Comparison of ENCODE assay signal across 19 cellular contexts in genomic region chr7:67602246-67602645, GRCh38.
A peak's percentile ranks its signal among the peaks of the same experiment; 100 is the strongest.
DNase-seq lines count a peak whose midpoint lies in the region; ATAC-seq, FAIRE-seq and TF ChIP-seq lines count a peak whose summit lies in the region.
"Had no signal": no experiment of that assay in that cellular context is flagged by ENCODE, and none has a peak within 500 bp of the region (broad histone marks: within the 10 kb centered on the region; RNA-seq: fewer than 3 reads in every experiment).

No MANE protein-coding gene starts in this region.

- TF ChIP-seq RAD21 in HepG2 (CRISPR knock-in tag; IDR thresholded peaks at IDR 0.05): no peak
- no peak for TF ChIP-seq RAD21 in H1 (IDR thresholded peaks at IDR 0.05 in 1 of 2, conservative IDR thresholded peaks at IDR 0.05 in 1 of 2; ENCODE audit: low read depth in 2 of 2, low read length in 2 of 2)

- WGBS in HepG2 (ENCODE audit: low lambda C conversion rate): 68% methylated on average over 9 of the region's 9 CpGs
- WGBS in right lobe of liver (ENCODE audit: insufficient coverage, low coverage, low lambda C conversion rate, missing lambda C conversion rate): 69% methylated on average over 9 of the region's 9 CpGs
- WGBS in H1 (ENCODE audit: extremely low coverage in 1 of 2, insufficient coverage in 1 of 2, insufficient read length in 1 of 2, insufficient replicate concordance in 2 of 2, low coverage in 1 of 2, low lambda C conversion rate in 2 of 2, missing lambda C conversion rate in 1 of 2), 2 experiments: 99% methylated on average over 9 of the region's 9 CpGs; no CpG with 5 or more reads in 1 of the 2 experiments
- WGBS in neuronal stem cell (ENCODE audit: extremely low coverage in 2 of 2, insufficient read length in 2 of 2, insufficient replicate concordance in 1 of 2), 2 donors: no CpG with 5 or more reads among the region's 9 CpGs

- H3K4ac ChIP-seq in H1 (replicated peaks; ENCODE audit: insufficient read length, low read depth, low read length) (no peak overlapping the region), neuronal stem cell (ENCODE audit: low read length) (no peak overlapping the region)

- TF ChIP-seq POLR2A in HepG2 (IDR thresholded peaks at IDR 0.05; ENCODE audit: insufficient read depth in 1 of 2, low read depth in 2 of 2, low read length in 2 of 2) (no peak), right lobe of liver (IDR thresholded peaks at IDR 0.05) (no peak), H1 (IDR thresholded peaks at IDR 0.05; ENCODE audit: control extremely low read depth in 1 of 2, low read depth in 2 of 2, low read length in 2 of 2) (no peak)

- H3K23me2 ChIP-seq in H1 (ENCODE audit: low read depth, low read length): no peaks in the 10 kb centered on the region

- in situ Hi-C loops in HepG2 (cut with HindIII; ENCODE audit: extremely low pct_ligation_motif_present, low pct_unique_long_range_greater_than_20kb): no loop called here

- H2BK15ac ChIP-seq in H1 (ENCODE audit: low read length) (no peak overlapping the region), neuronal stem cell (ENCODE audit: low read length) (no peak overlapping the region)

- H3K27me3 ChIP-seq in HepG2 (ENCODE audit: control insufficient read depth in 1 of 2, insufficient read depth in 2 of 2, low read length in 2 of 2) (no peaks in the 10 kb centered on the region), right lobe of liver (no peaks in the 10 kb centered on the region), H1 (replicated peaks in 1 of 4; ENCODE audit: control insufficient read depth in 3 of 4, extremely low read depth in 1 of 4, insufficient read depth in 3 of 4, low read length in 3 of 4) (no peaks in the 10 kb centered on the region), neuronal stem cell (ENCODE audit: control insufficient read depth in 3 of 3, insufficient read depth in 3 of 3, low read depth in 1 of 3, low read length in 3 of 3) (no peaks in the 10 kb centered on the region)
- no peaks in the 10 kb centered on the region for H3K27me3 ChIP-seq in BLaER1 treated with 17β-estradiol and CSF1 and Interleukin-3, amounts not matched to agents 10 nM and 100 nM

- H3K23ac ChIP-seq in H1 (ENCODE audit: insufficient read length) (no peak overlapping the region), neuronal stem cell (ENCODE audit: low read depth, low read length, poor library complexity) (no peak overlapping the region)

- BruUV-seq in HepG2 (replicated peaks; lab: Mats Ljungman, UMichigan): no TSS peak

- FAIRE-seq in HepG2 (lab: Jason Lieb, UNC) (no peak), H1 (lab: Jason Lieb, UNC) (no peak)
- FAIRE-seq: A204.1, GM12892 had no signal

- ATAC-seq in HepG2 (no peak), right lobe of liver (no peak)

- H3K79me1 ChIP-seq in H1 (ENCODE audit: low read depth, low read length): no peaks in the 10 kb centered on the region
- H3K79me1 ChIP-seq in neuronal stem cell (ENCODE audit: low read depth, low read length): no peaks in the 10 kb centered on the region

- H3K18ac ChIP-seq in H1 (ENCODE audit: extremely low read depth, low read length) (no peak overlapping the region), neuronal stem cell (ENCODE audit: low read length) (peak overlapping the region; percentile 16)

- H2BK120ac ChIP-seq in H1 (replicated peaks; ENCODE audit: low read depth, low read length) (no peak overlapping the region), neuronal stem cell (ENCODE audit: low read depth, low read length) (no peak overlapping the region)

- no peak overlapping the region for H3K56ac ChIP-seq in H1 (replicated peaks; ENCODE audit: insufficient read length, low read depth, low read length)

- peaks cover 10% of the 10 kb centered on the region for H3K9me3 ChIP-seq in HepG2 (ENCODE audit: low read length)
- H3K9me3 ChIP-seq in right lobe of liver: no peaks in the 10 kb centered on the region
- H3K9me3 ChIP-seq in BLaER1 treated with 17β-estradiol and CSF1 and Interleukin-3, amounts not matched to agents 10 nM and 100 nM (replicated peaks in 1 of 11): peaks cover 8 to 34% (median 22%) of the 10 kb centered on the region in 11 experiments; a peak in 21 of 22 replicates
- H3K9me3 ChIP-seq in H1 (ENCODE audit: insufficient read depth in 2 of 2, low read depth in 1 of 2, low read length in 1 of 2): 0 out of 4 replicates have a peak, but pooled peaks cover 0 to 3% of the 10 kb centered on the region in 2 experiments
- peaks cover 0 to 6% of the 10 kb centered on the region in 2 donors for H3K9me3 ChIP-seq in neuronal stem cell (replicated peaks in 1 of 2; ENCODE audit: control insufficient read depth in 2 of 2, insufficient read depth in 1 of 2, low read depth in 1 of 2, low read length in 2 of 2)

- H4K8ac ChIP-seq in H1 (ENCODE audit: extremely low read depth, insufficient read depth, low read length) (no peak overlapping the region), neuronal stem cell (ENCODE audit: low read depth, low read length) (no peak overlapping the region)

- no peaks in the 10 kb centered on the region for H3K79me2 ChIP-seq in HepG2 (ENCODE audit: insufficient read depth, low read length)
- no peaks in the 10 kb centered on the region for H3K79me2 ChIP-seq in H1 (ENCODE audit: control insufficient read depth in 1 of 2, insufficient read depth in 2 of 2, low read length in 2 of 2)

- H3K9ac ChIP-seq in HepG2 (ENCODE audit: insufficient read depth, low read depth, low read length): no peak overlapping the region
- no peak overlapping the region for H3K9ac ChIP-seq in BLaER1 treated with 17β-estradiol and CSF1 and Interleukin-3, amounts not matched to agents 10 nM and 100 nM
- no peak overlapping the region for H3K9ac ChIP-seq in H1 (replicated peaks in 1 of 4; ENCODE audit: extremely low read depth in 1 of 4, low read depth in 3 of 4, low read length in 3 of 4)
- H3K9ac ChIP-seq in neuronal stem cell (ENCODE audit: low read depth, low read length, poor library complexity): no peak overlapping the region

- H4K20me1 ChIP-seq in HepG2 (ENCODE audit: insufficient read depth, low read length) (no peaks in the 10 kb centered on the region), H1 (replicated peaks in 1 of 2; ENCODE audit: control insufficient read depth in 1 of 2, insufficient read depth in 2 of 2, low read length in 2 of 2) (no peaks in the 10 kb centered on the region)
- no peaks in the 10 kb centered on the region for H4K20me1 ChIP-seq in BLaER1 treated with 17β-estradiol and CSF1 and Interleukin-3, amounts not matched to agents 10 nM and 100 nM

- H3K4me3 ChIP-seq in HepG2 (replicated peaks in 1 of 3; ENCODE audit: insufficient read depth in 1 of 3, low read depth in 2 of 3, low read length in 3 of 3) (no peak overlapping the region), right lobe of liver (no peak overlapping the region), H1 (ENCODE audit: extremely low read depth in 1 of 4, insufficient read depth in 2 of 4, low read depth in 3 of 4, low read length in 4 of 4) (no peak overlapping the region), neuronal stem cell (ENCODE audit: low read length in 2 of 2) (no peak overlapping the region)
- H3K4me3 ChIP-seq in BLaER1 treated with 17β-estradiol and CSF1 and Interleukin-3, amounts not matched to agents 10 nM and 100 nM: no peak overlapping the region

- H2AK5ac ChIP-seq in H1 (ENCODE audit: low read depth, low read length) (no peak overlapping the region), neuronal stem cell (ENCODE audit: low read depth, low read length) (no peak overlapping the region)

- H3K14ac ChIP-seq in H1 (ENCODE audit: insufficient read length) (no peak overlapping the region), neuronal stem cell (ENCODE audit: low read length) (no peak overlapping the region)

- H3K4me1 ChIP-seq in HepG2 (ENCODE audit: insufficient read depth, low read length): no peaks in the 10 kb centered on the region
- no peaks in the 10 kb centered on the region for H3K4me1 ChIP-seq in right lobe of liver
- peaks cover 0 to 18% (median 3%) of the 10 kb centered on the region in 10 experiments; a peak in 9 of 20 replicates for H3K4me1 ChIP-seq in BLaER1 treated with 17β-estradiol and CSF1 and Interleukin-3, amounts not matched to agents 10 nM and 100 nM
- H3K4me1 ChIP-seq in H1 (replicated peaks in 1 of 4; ENCODE audit: control insufficient read depth in 3 of 4, insufficient read depth in 4 of 4, low read length in 3 of 4): no peaks in the 10 kb centered on the region
- H3K4me1 ChIP-seq in neuronal stem cell (ENCODE audit: control insufficient read depth in 2 of 2, insufficient read depth in 1 of 2, low read depth in 1 of 2, low read length in 2 of 2): peaks cover 0 to 1% of the 10 kb centered on the region in 2 donors

- H4K5ac ChIP-seq in H1 (ENCODE audit: insufficient read length, low read depth, low read length): no peak overlapping the region

- intact Hi-C loops in HepG2 (cut with micrococcal nuclease; ENCODE audit: unreplicated experiment) (no loop called here), right lobe of liver (cut with DNase I) (no loop called here)

- H3K36me3 ChIP-seq in HepG2 (replicated peaks in 1 of 2; ENCODE audit: control insufficient read depth in 1 of 2, insufficient read depth in 2 of 2, low read length in 2 of 2): no peaks in the 10 kb centered on the region
- no peaks in the 10 kb centered on the region for H3K36me3 ChIP-seq in right lobe of liver
- no peaks in the 10 kb centered on the region for H3K36me3 ChIP-seq in BLaER1 treated with 17β-estradiol and CSF1 and Interleukin-3, amounts not matched to agents 10 nM and 100 nM
- H3K36me3 ChIP-seq in H1 (ENCODE audit: control insufficient read depth in 2 of 4, insufficient read depth in 4 of 4, low read length in 3 of 4): no peaks in the 10 kb centered on the region
- H3K36me3 ChIP-seq in neuronal stem cell (replicated peaks in 1 of 2; ENCODE audit: control insufficient read depth in 2 of 2, insufficient read depth in 2 of 2, low read length in 2 of 2): no peaks in the 10 kb centered on the region

- H2BK5ac ChIP-seq in H1 (ENCODE audit: low read depth, low read length) (no peak overlapping the region), neuronal stem cell (ENCODE audit: low read length) (no peak overlapping the region)

- TF ChIP-seq CTCF in HepG2 (CRISPR knock-in tag; IDR thresholded peaks at IDR 0.05) (no peak), right lobe of liver (IDR thresholded peaks at IDR 0.05) (no peak), H1 (IDR thresholded peaks at IDR 0.05; ENCODE audit: control extremely low read depth in 1 of 3, insufficient read depth in 1 of 3, low read depth in 1 of 3, low read length in 3 of 3) (no peak), GM10266 (IDR thresholded peaks at IDR 0.05; ENCODE audit: control insufficient read depth, insufficient read depth, low read depth, missing control alignments) (no peak)

- no peak overlapping the region for H3K4me2 ChIP-seq in HepG2 (ENCODE audit: low read depth, low read length)
- H3K4me2 ChIP-seq in BLaER1 treated with 17β-estradiol and CSF1 and Interleukin-3, amounts not matched to agents 10 nM and 100 nM: peak overlapping the region in 6 of 11 experiments; percentile 8 to 40 (median 22); a peak in 7 of 22 replicates
- H3K4me2 ChIP-seq in H1 (ENCODE audit: insufficient read depth in 1 of 2, low read depth in 2 of 2, low read length in 2 of 2): no peak overlapping the region
- H3K4me2 ChIP-seq in neuronal stem cell (ENCODE audit: insufficient read depth, low read length, poor library complexity, severe bottlenecking): no peak overlapping the region

- POLR2A ChIA-PET in HepG2 (lab: Yijun Ruan, JAX) (no interaction called here), H1 (lab: Charles Lee; ENCODE audit: partially characterized antibody) (no interaction called here)

- TF ChIP-seq EP300 in HepG2 (IDR thresholded peaks at IDR 0.05; ENCODE audit: low read depth in 2 of 2, low read length in 2 of 2) (no peak), HepG2 (CRISPR knock-in tag; IDR thresholded peaks at IDR 0.05; ENCODE audit: borderline replicate concordance) (no peak), H1 (IDR thresholded peaks at IDR 0.05; ENCODE audit: borderline replicate concordance in 1 of 2, low read depth in 2 of 2, low read length in 2 of 2) (no peak)

- H2AFZ ChIP-seq in HepG2 (ENCODE audit: low read length): no peak overlapping the region
- no peak overlapping the region for H2AFZ ChIP-seq in H1 (ENCODE audit: low read length)
- no peak overlapping the region for H2AFZ ChIP-seq in neuronal stem cell (ENCODE audit: low read length)

- CTCF ChIA-PET in HepG2 (lab: Yijun Ruan, JAX; ENCODE audit: low intra/inter-chr PET ratio, low total read pairs): no interaction called here
- CTCF ChIA-PET in H1 (lab: Charles Lee; ENCODE audit: partially characterized antibody): interaction anchor here (0.6 to 1.0 kb wide), 2 partner anchors 23 to 778 kb away, joined by 3 to 4 read pairs; no protein-coding TSS in a partner anchor

- no peak overlapping the region for H2BK20ac ChIP-seq in H1 (ENCODE audit: low read length)

- no peak overlapping the region for H3K27ac ChIP-seq in HepG2 (ENCODE audit: extremely low read length, insufficient read depth, low read length)
- no peak overlapping the region for H3K27ac ChIP-seq in right lobe of liver
- no peak overlapping the region for H3K27ac ChIP-seq in BLaER1 treated with 17β-estradiol and CSF1 and Interleukin-3, amounts not matched to agents 10 nM and 100 nM
- no peak overlapping the region for H3K27ac ChIP-seq in H1 (ENCODE audit: low read depth, low read length)
- no peak overlapping the region for H3K27ac ChIP-seq in neuronal stem cell (replicated peaks; ENCODE audit: low read length)

- H2BK12ac ChIP-seq in H1 (ENCODE audit: low read depth, low read length) (no peak overlapping the region), neuronal stem cell (ENCODE audit: low read length) (no peak overlapping the region)

- DNase-seq in HepG2 (ENCODE audit: low spot score): no peak
- DNase-seq in right lobe of liver: no peak
- DNase-seq in H1 (ENCODE audit: low read depth in 1 of 2, low spot score in 2 of 2): no peak
- DNase-seq in neuronal stem cell (ENCODE audit: low spot score): no peak
- DNase-seq in NOMO-1 treated with dmso at 0.1 percent for 144 hours (lab: John Stamatoyannopoulos, UW; ENCODE audit: unreplicated experiment): no peak
- no peak for DNase-seq in A172 (ENCODE audit: low spot score)
- DNase-seq in GM10266 (ENCODE audit: extremely low spot score): no peak
- DNase-seq: ACHN; CD4-positive, alpha-beta T cell; CD8-positive, alpha-beta memory T cell; DMS53; DMS79 treated with DMSO at 0.1 percent for 48 hours; GF-D8; GOT3; H7; HCEC 1CT had no signal

- H4K91ac ChIP-seq in H1 (replicated peaks; ENCODE audit: insufficient read length, low read length): no peak overlapping the region
- H4K91ac ChIP-seq in neuronal stem cell (ENCODE audit: low read depth, low read length, poor library complexity): no peak overlapping the region

Comparison
In these comparisons a context has a peak if more than half of its experiments do, and no peak if none do; other contexts are left out.
1. H3K4me2 ChIP-seq: peak in BLaER1 treated with 17β-estradiol and CSF1 and Interleukin-3, amounts not matched to agents 10 nM and 100 nM (6 of 11); none in HepG2 (single experiment), H1 (0 of 2) and neuronal stem cell (single experiment).
2. Of the 41 proteins assayed by ChIP-seq in both HepG2 and H1: peak only in HepG2: none; only in H1: none; in both: MAFK; in neither: 40.